Comparison of ENCODE assay signal across 25 cellular contexts in the genomic region with DNA sequence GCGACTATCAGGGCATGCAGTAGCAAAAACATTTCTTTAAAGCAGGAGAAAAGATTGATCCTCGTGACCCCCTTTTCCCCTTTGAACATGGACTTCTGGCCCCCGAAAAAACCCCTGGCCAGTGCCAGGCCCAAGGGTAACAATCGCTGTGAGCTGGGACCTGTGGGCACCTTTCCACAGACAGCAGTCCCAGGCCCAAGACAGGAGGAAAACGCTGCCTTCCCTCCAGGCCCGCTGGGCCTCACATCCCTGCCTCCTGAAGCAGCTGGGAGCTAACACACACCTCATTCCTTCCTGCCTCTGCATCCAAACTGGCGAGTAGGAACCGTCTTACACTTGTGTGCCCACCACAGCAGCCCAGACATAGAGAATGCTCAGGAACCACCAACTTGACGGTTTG. TPM values are rescaled to one million over a fixed set of nuclear protein-coding genes. Genes with fewer than 3 reads are reported as not detected.
DNase-seq lines count a peak whose midpoint lies in the region; ATAC-seq and TF ChIP-seq lines count a peak whose summit lies in the region.
"Had no signal": no experiment of that assay in that cellular context is flagged by ENCODE, and none has a peak within 500 bp of the region (broad histone marks: within the 10 kb centered on the region; RNA-seq: fewer than 3 reads in every experiment).

No MANE protein-coding gene starts in this region.

- H3K27me3 Mint-ChIP-seq in activated T-helper 2 cell treated with anti-CD3 and anti-CD28 coated beads, Interferon-gamma antibody, Interleukin-2, Interleukin-4, amounts not matched to agents 10 μg/mL and 5 μg/mL and 100 μg/mL, durations not matched to agents 14 hours and 24 hours and 36 hours (ENCODE audit: low read depth): peaks cover 2% of the 10 kb centered on the region
- H3K27me3 Mint-ChIP-seq: activated CD4-positive, alpha-beta memory T cell treated with anti-CD3 and anti-CD28 coated beads, Interleukin-2, amount 10 ng/mL, durations not matched to agents 7 days and 5 days had no signal

- H3K4me3 Mint-ChIP-seq in activated T-helper 2 cell treated with anti-CD3 and anti-CD28 coated beads, Interferon-gamma antibody, Interleukin-2, Interleukin-4, amounts not matched to agents 10 μg/mL and 5 μg/mL and 100 μg/mL, durations not matched to agents 14 hours and 24 hours and 36 hours (ENCODE audit: low read depth): no peak overlapping the region
- H3K4me3 Mint-ChIP-seq: activated CD4-positive, alpha-beta memory T cell treated with anti-CD3 and anti-CD28 coated beads, Interleukin-2, amount 10 ng/mL, durations not matched to agents 7 days and 5 days; central memory CD8-positive, alpha-beta T cell; T-helper 2 cell treated with Interferon-gamma antibody and Interleukin-4, amounts not matched to agents 5 μg/mL and 100 μg/mL, for 36 hours had no signal

- ATAC-seq in left cardiac atrium (no peak), lung (ENCODE audit: insufficient read depth, low FRiP score) (no peak)
- ATAC-seq: HCT116 had no signal

- H3K4me3 ChIP-seq in right atrium auricular region (peak overlapping the region; percentile 41 to 48), lung (peak overlapping the region; percentile 58), skeletal muscle tissue (ENCODE audit: low read length in 3 of 3) (peak overlapping the region; percentile 55 to 67 (median 57)), uterus (peak overlapping the region; percentile 19 to 24)
- H3K4me3 ChIP-seq: BLaER1 treated with 17β-estradiol and CSF1 and Interleukin-3, amounts not matched to agents 10 nM and 100 nM had no signal

- WGBS in lung, 2 donors: 62 to 78% methylated on average over 9 of the region's 9 CpGs

- DNase-seq in right atrium auricular region (ENCODE audit: low spot score) (no peak), left cardiac atrium (no peak), lung (ENCODE audit: low spot score) (no peak), uterus (no peak), NCI-H146 (lab: John Stamatoyannopoulos, UW) (no peak), superior temporal gyrus (ENCODE audit: extremely low spot score) (no peak)
- DNase-seq in activated T-helper 2 cell treated with anti-CD3 and anti-CD28 coated beads, Interferon-gamma antibody, Interleukin-2, Interleukin-4, amounts not matched to agents 10 μg/mL and 5 μg/mL and 100 μg/mL, durations not matched to agents 14 hours and 24 hours and 36 hours (ENCODE audit: low spot score): no peak
- DNase-seq: activated CD4-positive, alpha-beta memory T cell treated with anti-CD3 and anti-CD28 coated beads, Interleukin-2, amount 10 ng/mL, durations not matched to agents 7 days and 5 days; activated CD4-positive, CD25-positive, alpha-beta regulatory T cell; activated naive CD4-positive, alpha-beta T cell treated with Interleukin-2 at 50 U/mL for 16 hours; anterior cingulate cortex; effector CD4-positive, alpha-beta T cell; glutamatergic neuron; Kasumi-1; NCI-H1092; NCI-H510A; SK-N-SH; stimulated activated CD4-positive, alpha-beta T cell treated with anti-CD3 and anti-CD28 coated beads, Interleukin-2, amount 100 ng/mL, for 24 hours; stimulated activated naive CD4-positive, alpha-beta T cell had no signal

- no peak for TF ChIP-seq CTCF in right atrium auricular region (IDR thresholded peaks at IDR 0.05)
- no peak for TF ChIP-seq CTCF in lung (IDR thresholded peaks at IDR 0.05; ENCODE audit: control extremely low read depth, extremely low read depth)
- no peak for TF ChIP-seq CTCF in uterus (IDR thresholded peaks at IDR 0.05)

- H3K27ac ChIP-seq in right atrium auricular region (peak overlapping the region; percentile 72 to 75), lung (ENCODE audit: low read depth in 1 of 2, low read length in 1 of 2) (peak overlapping the region; percentile 80 to 81), skeletal muscle tissue (ENCODE audit: low read depth, low read length) (peak overlapping the region; percentile 81), uterus (peak overlapping the region; percentile 46 to 67)
- H3K27ac ChIP-seq: BLaER1 treated with 17β-estradiol and CSF1 and Interleukin-3, amounts not matched to agents 10 nM and 100 nM had no signal

- H3K4me1 Mint-ChIP-seq in activated T-helper 2 cell treated with anti-CD3 and anti-CD28 coated beads, Interferon-gamma antibody, Interleukin-2, Interleukin-4, amounts not matched to agents 10 μg/mL and 5 μg/mL and 100 μg/mL, durations not matched to agents 14 hours and 24 hours and 36 hours (ENCODE audit: low read depth): no peaks in the 10 kb centered on the region
- H3K4me1 Mint-ChIP-seq: activated CD4-positive, alpha-beta memory T cell treated with anti-CD3 and anti-CD28 coated beads, Interleukin-2, amount 10 ng/mL, durations not matched to agents 7 days and 5 days; central memory CD8-positive, alpha-beta T cell had no signal

- H3K9me3 ChIP-seq in right atrium auricular region (no peaks in the 10 kb centered on the region), lung (ENCODE audit: control insufficient read depth in 2 of 2, insufficient read depth in 1 of 2, low read length in 1 of 2) (no peaks in the 10 kb centered on the region), skeletal muscle tissue (ENCODE audit: control insufficient read depth in 3 of 3, low read length in 3 of 3) (no peaks in the 10 kb centered on the region), uterus (no peaks in the 10 kb centered on the region)
- H3K9me3 ChIP-seq: BLaER1 treated with 17β-estradiol and CSF1 and Interleukin-3, amounts not matched to agents 10 nM and 100 nM; SK-N-SH had no signal

- H3K9ac ChIP-seq in skeletal muscle tissue (ENCODE audit: low read depth in 1 of 3, low read length in 3 of 3): peak overlapping the region; percentile 62 to 79 (median 76)
- H3K9ac ChIP-seq: BLaER1 treated with 17β-estradiol and CSF1 and Interleukin-3, amounts not matched to agents 10 nM and 100 nM; SK-N-SH had no signal

- H3K4me1 ChIP-seq in right atrium auricular region (no peaks in the 10 kb centered on the region), lung (ENCODE audit: control insufficient read depth in 2 of 2, insufficient read depth in 2 of 2, low read length in 2 of 2) (peaks cover 0 to 3% of the 10 kb centered on the region in 2 donors), skeletal muscle tissue (ENCODE audit: control insufficient read depth in 3 of 3, insufficient read depth in 3 of 3, low read length in 3 of 3) (peaks cover 0 to 5% (median 2%) of the 10 kb centered on the region in 3 donors), uterus (no peaks in the 10 kb centered on the region)
- H3K4me1 ChIP-seq: BLaER1 treated with 17β-estradiol and CSF1 and Interleukin-3, amounts not matched to agents 10 nM and 100 nM had no signal

- H3K9me3 Mint-ChIP-seq in activated T-helper 2 cell treated with anti-CD3 and anti-CD28 coated beads, Interferon-gamma antibody, Interleukin-2, Interleukin-4, amounts not matched to agents 10 μg/mL and 5 μg/mL and 100 μg/mL, durations not matched to agents 14 hours and 24 hours and 36 hours: no peaks in the 10 kb centered on the region
- H3K9me3 Mint-ChIP-seq: activated CD4-positive, alpha-beta memory T cell treated with anti-CD3 and anti-CD28 coated beads, Interleukin-2, amount 10 ng/mL, durations not matched to agents 7 days and 5 days; central memory CD8-positive, alpha-beta T cell; T-helper 2 cell treated with Interferon-gamma antibody and Interleukin-4, amounts not matched to agents 5 μg/mL and 100 μg/mL, for 36 hours had no signal

- H3K27ac Mint-ChIP-seq in activated T-helper 2 cell treated with anti-CD3 and anti-CD28 coated beads, Interferon-gamma antibody, Interleukin-2, Interleukin-4, amounts not matched to agents 10 μg/mL and 5 μg/mL and 100 μg/mL, durations not matched to agents 14 hours and 24 hours and 36 hours: no peak overlapping the region
- H3K27ac Mint-ChIP-seq: activated CD4-positive, alpha-beta memory T cell treated with anti-CD3 and anti-CD28 coated beads, Interleukin-2, amount 10 ng/mL, durations not matched to agents 7 days and 5 days; T-helper 2 cell treated with Interferon-gamma antibody and Interleukin-4, amounts not matched to agents 5 μg/mL and 100 μg/mL, for 36 hours had no signal

- no peaks in the 10 kb centered on the region for H3K36me3 ChIP-seq in right atrium auricular region
- no peaks in the 10 kb centered on the region for H3K36me3 ChIP-seq in lung (ENCODE audit: control insufficient read depth in 2 of 2, insufficient read depth in 2 of 2, low read length in 2 of 2)
- no peaks in the 10 kb centered on the region for H3K36me3 ChIP-seq in skeletal muscle tissue (ENCODE audit: control insufficient read depth in 3 of 3, insufficient read depth in 3 of 3, low read length in 3 of 3)
- H3K36me3 ChIP-seq in uterus: no peaks in the 10 kb centered on the region
- H3K36me3 ChIP-seq: BLaER1 treated with 17β-estradiol and CSF1 and Interleukin-3, amounts not matched to agents 10 nM and 100 nM had no signal

- no peaks in the 10 kb centered on the region for H3K36me3 Mint-ChIP-seq in activated T-helper 2 cell treated with anti-CD3 and anti-CD28 coated beads, Interferon-gamma antibody, Interleukin-2, Interleukin-4, amounts not matched to agents 10 μg/mL and 5 μg/mL and 100 μg/mL, durations not matched to agents 14 hours and 24 hours and 36 hours (ENCODE audit: low read depth)

- intact Hi-C loops in left cardiac atrium (cut with DNase I) (no loop called here), uterus (cut with DNase I; ENCODE audit: low total_unique reads) (no loop called here)
- intact Hi-C loops in activated T-helper 2 cell treated with anti-CD3 and anti-CD28 coated beads, Interferon-gamma antibody, Interleukin-2, Interleukin-4, amounts not matched to agents 10 μg/mL and 5 μg/mL and 100 μg/mL, durations not matched to agents 14 hours and 24 hours and 36 hours (cut with micrococcal nuclease): no loop called here

- no peak for TF ChIP-seq POLR2A in uterus (IDR thresholded peaks at IDR 0.05)

- H3K27me3 ChIP-seq in right atrium auricular region: no peaks in the 10 kb centered on the region
- no peaks in the 10 kb centered on the region for H3K27me3 ChIP-seq in lung (ENCODE audit: control insufficient read depth, insufficient read depth)
- H3K27me3 ChIP-seq in skeletal muscle tissue (ENCODE audit: control insufficient read depth in 3 of 3, insufficient read depth in 3 of 3, low read length in 3 of 3): peaks cover 0 to 6% (median 3%) of the 10 kb centered on the region in 3 donors
- no peaks in the 10 kb centered on the region for H3K27me3 ChIP-seq in uterus
- H3K27me3 ChIP-seq: BLaER1 treated with 17β-estradiol and CSF1 and Interleukin-3, amounts not matched to agents 10 nM and 100 nM had no signal

RNA-seq across cellular contexts. Expression of a gene that starts 1.2 kb away (rescaled TPM):
- total RNA-seq in right atrium auricular region (100 to 1,000 TPM; 189 to 331 TPM), left cardiac atrium (100 to 1,000 TPM; 241 to 483 TPM), lung (100 to 1,000 TPM; 272 to 285 TPM), skeletal muscle tissue (58.5 TPM), uterus (100 to 1,000 TPM; 122 to 949 (median 380) TPM)
- 100 to 1,000 TPM in 1 of 2 donors, 10 to 100 TPM in 1; 65.6 to 226 TPM for polyA plus RNA-seq in lung
- total RNA-seq in activated T-helper 2 cell treated with anti-CD3 and anti-CD28 coated beads, Interferon-gamma antibody, Interleukin-2, Interleukin-4, amounts not matched to agents 10 μg/mL and 5 μg/mL and 100 μg/mL, durations not matched to agents 14 hours and 24 hours and 36 hours: not detected in 2 replicates
- total RNA-seq: A673; activated CD4-positive, alpha-beta memory T cell treated with anti-CD3 and anti-CD28 coated beads, Interleukin-2, amount 10 ng/mL, durations not matched to agents 7 days and 5 days had no signal

Comparison
In these comparisons a context has a peak if more than half of its experiments do, and no peak if none do; other contexts are left out.
1. RNA of a gene that starts 1.2 kb away (total RNA-seq): 241 to 483 TPM in left cardiac atrium, 122 to 949 TPM in uterus, 189 to 331 TPM in right atrium auricular region, 272 to 285 TPM in lung and 58.5 TPM in skeletal muscle tissue (single experiment); not detected in activated T-helper 2 cell treated with anti-CD3 and anti-CD28 coated beads, Interferon-gamma antibody, Interleukin-2, Interleukin-4, amounts not matched to agents 10 μg/mL and 5 μg/mL and 100 μg/mL, durations not matched to agents 14 hours and 24 hours and 36 hours; every median in the first group is over 10 times any median in the second.
2. Peak in every context shown above with its lines, with median percentiles within 50 percentile points of each other: H3K27ac ChIP-seq and H3K4me3 ChIP-seq.